27 cellular contexts compared by ENCODE assay signal in the genomic region with DNA sequence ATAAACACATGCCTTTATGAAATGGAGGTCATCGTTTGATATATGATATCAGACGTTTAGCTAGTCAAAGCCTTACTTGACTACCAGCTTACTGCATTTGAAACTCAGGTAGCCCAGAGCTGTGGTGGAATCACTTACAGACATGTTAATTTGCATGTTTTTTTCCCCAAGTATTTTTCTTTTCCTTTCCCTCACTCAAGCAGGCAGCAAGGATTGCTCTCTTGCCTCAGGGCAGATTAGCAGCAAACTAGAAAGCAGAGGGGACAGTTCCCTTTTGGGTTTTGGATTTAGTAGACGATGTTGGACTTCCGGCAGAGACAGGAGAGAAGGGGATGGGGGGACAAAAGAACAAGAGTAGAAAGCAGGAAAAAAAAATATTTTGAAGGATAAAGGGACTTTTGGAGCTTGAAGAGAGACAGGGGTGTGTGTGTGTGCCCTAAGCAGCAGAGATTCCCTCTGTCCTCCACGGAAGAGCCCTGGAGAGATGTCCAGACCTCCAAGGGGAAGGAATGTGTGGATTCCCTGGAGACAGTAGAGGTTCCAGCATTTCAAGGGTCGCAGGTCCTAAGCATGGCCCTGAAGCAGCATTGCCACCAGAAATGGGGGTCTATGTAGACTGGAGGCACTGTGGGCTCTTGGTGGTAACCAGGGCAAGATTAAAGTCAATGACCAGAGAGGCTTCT.
"Had no signal": no experiment of that assay in that cellular context is flagged by ENCODE, and none has a peak within 500 bp of the region (broad histone marks: within the 10 kb centered on the region; RNA-seq: fewer than 3 reads in every experiment).

No MANE protein-coding gene starts in this region.

- H3K27me3 Mint-ChIP-seq: progenitor cell of endocrine pancreas; stimulated activated naive CD8-positive, alpha-beta T cell treated with anti-CD3 and anti-CD28 coated beads, Interleukin-15, amount 100 ng/mL, for 72 hours had no signal

- H3K4me3 ChIP-seq: colonic mucosa, esophagus muscularis mucosa, lung, pancreas, right atrium auricular region, smooth muscle cell, suprapubic skin, transverse colon, vagina had no signal

- H3K27ac ChIP-seq: colonic mucosa, esophagus muscularis mucosa, pancreas, right atrium auricular region, suprapubic skin, transverse colon, vagina had no signal

- ATAC-seq: left lobe of liver; naive thymus-derived CD4-positive, alpha-beta T cell; pancreas; sciatic nerve; stimulated activated naive CD8-positive, alpha-beta T cell treated with anti-CD3 and anti-CD28 coated beads, Interleukin-15, amount 100 ng/mL, for 72 hours had no signal

- H3K27me3 ChIP-seq: colonic mucosa, esophagus muscularis mucosa, pancreas, right atrium auricular region, suprapubic skin, transverse colon, vagina had no signal

- DNase-seq: colonic mucosa; dermis blood vessel endothelial cell; effector memory CD4-positive, alpha-beta T cell; foreskin melanocyte; kidney; midbrain; naive thymus-derived CD4-positive, alpha-beta T cell; occipital lobe; pancreas; stimulated activated CD4-positive, alpha-beta T cell treated with anti-CD3 and anti-CD28 coated beads, Interleukin-12 subunit alpha, Interleukin-12 subunit beta, amount 100 ng/mL, for 4 hours; stimulated activated CD4-positive, alpha-beta T cell treated with anti-CD3 and anti-CD28 coated beads, Interleukin-1b, Interleukin-23, amount 100 ng/mL, for 48 hours; stimulated activated CD4-positive, alpha-beta T cell treated with anti-CD3 and anti-CD28 coated beads, Interleukin-4, amount 100 ng/mL, for 1 hour; stimulated activated CD8-positive, alpha-beta memory T cell treated with anti-CD3 and anti-CD28 coated beads, Interleukin-4, amount 100 ng/mL, for 48 hours; stimulated activated naive CD4-positive, alpha-beta T cell; stimulated activated naive CD8-positive, alpha-beta T cell treated with anti-CD3 and anti-CD28 coated beads, Interleukin-15, amount 100 ng/mL, for 72 hours; transverse colon had no signal

- H3K4me2 ChIP-seq: smooth muscle cell had no signal

- H3K36me3 Mint-ChIP-seq: memory B cell; naive thymus-derived CD4-positive, alpha-beta T cell had no signal

- H3K9me3 Mint-ChIP-seq: nephron had no signal

- H3K4me1 ChIP-seq: colonic mucosa, esophagus muscularis mucosa, pancreas, right atrium auricular region, suprapubic skin, transverse colon, vagina had no signal

- H3K36me3 ChIP-seq: colonic mucosa, esophagus muscularis mucosa, pancreas, right atrium auricular region, suprapubic skin, transverse colon, vagina had no signal

- H3K4me3 Mint-ChIP-seq: memory B cell; naive thymus-derived CD4-positive, alpha-beta T cell; nephron; stimulated activated naive CD8-positive, alpha-beta T cell treated with anti-CD3 and anti-CD28 coated beads, Interleukin-15, amount 100 ng/mL, for 72 hours had no signal

- H3K27ac Mint-ChIP-seq: memory B cell; naive thymus-derived CD4-positive, alpha-beta T cell; nephron; progenitor cell of endocrine pancreas; stimulated activated naive CD8-positive, alpha-beta T cell treated with anti-CD3 and anti-CD28 coated beads, Interleukin-15, amount 100 ng/mL, for 72 hours had no signal

- H3K4me1 Mint-ChIP-seq: memory B cell; naive thymus-derived CD4-positive, alpha-beta T cell; stimulated activated naive CD8-positive, alpha-beta T cell treated with anti-CD3 and anti-CD28 coated beads, Interleukin-15, amount 100 ng/mL, for 72 hours had no signal

- H3K9me3 ChIP-seq: colonic mucosa, pancreas, suprapubic skin, transverse colon, vagina had no signal
